In genomic region chr14:102645746-102646440, GRCh38 we compare ENCODE assay signal across 12 cellular contexts. TPM values are rescaled to one million over a fixed set of nuclear protein-coding genes. Genes with fewer than 3 reads are reported as not detected.
DNase-seq lines count a peak whose midpoint lies in the region; ATAC-seq, FAIRE-seq and TF ChIP-seq lines count a peak whose summit lies in the region.
"Had no signal": no experiment of that assay in that cellular context is flagged by ENCODE, and none has a peak within 500 bp of the region (broad histone marks: within the 10 kb centered on the region; RNA-seq: fewer than 3 reads in every experiment).

No MANE protein-coding gene starts in this region.

- FAIRE-seq in H54 (lab: Jason Lieb, UNC): peak; percentile 71

- H2BK12ac ChIP-seq in trophoblast cell (ENCODE audit: low read length): no peak overlapping the region

- peak overlapping the region; percentile 58 for H3K27ac Mint-ChIP-seq in chondrocyte (ENCODE audit: unreplicated experiment)

- no peak for TF ChIP-seq POLR2A in H54 (IDR thresholded peaks at IDR 0.05; ENCODE audit: low read depth, low read length)

- H3K36me3 ChIP-seq in trophoblast cell (ENCODE audit: control insufficient read depth in 1 of 2, insufficient read depth in 2 of 2, low read length in 2 of 2): no peaks in the 10 kb centered on the region
- no peaks in the 10 kb centered on the region for H3K36me3 ChIP-seq in heart right ventricle
- no peaks in the 10 kb centered on the region for H3K36me3 ChIP-seq in tibial artery
- H3K36me3 ChIP-seq: right atrium auricular region had no signal

- H2AFZ ChIP-seq in trophoblast cell (ENCODE audit: insufficient read depth, low read length, poor library complexity): no peak overlapping the region

- H2BK5ac ChIP-seq in trophoblast cell (ENCODE audit: low read depth, low read length, poor library complexity): no peak overlapping the region

- peaks cover 22% of the 10 kb centered on the region for H3K4me1 Mint-ChIP-seq in chondrocyte (ENCODE audit: low read depth)

- no peak overlapping the region for H3K4me3 Mint-ChIP-seq in chondrocyte (ENCODE audit: unreplicated experiment)
- H3K4me3 Mint-ChIP-seq: memory B cell had no signal

- H4K8ac ChIP-seq in trophoblast cell (ENCODE audit: low read depth, low read length): no peak overlapping the region

- H4K91ac ChIP-seq in trophoblast cell (ENCODE audit: low read depth, low read length): no peak overlapping the region

- no peak overlapping the region for H3K4me2 ChIP-seq in trophoblast cell (ENCODE audit: low read length)

- H3K9me3 ChIP-seq in trophoblast cell (ENCODE audit: insufficient read depth, low read depth, low read length) (no peaks in the 10 kb centered on the region), heart right ventricle (no peaks in the 10 kb centered on the region), tibial artery (no peaks in the 10 kb centered on the region)
- H3K9me3 ChIP-seq: right atrium auricular region had no signal

- no peak overlapping the region for H2AK5ac ChIP-seq in trophoblast cell (ENCODE audit: low read length)

- TF ChIP-seq CTCF in chondrocyte (IDR thresholded peaks at IDR 0.05) (no peak), heart right ventricle (IDR thresholded peaks at IDR 0.05) (no peak), tibial artery (IDR thresholded peaks at IDR 0.05) (no peak)

- H3K36me3 Mint-ChIP-seq in chondrocyte (ENCODE audit: low read depth): no peaks in the 10 kb centered on the region
- H3K36me3 Mint-ChIP-seq: activated naive CD4-positive, alpha-beta T cell treated with anti-CD3 and anti-CD28 coated beads, Interleukin-2, amount 50 U/mL, for 72 hours; memory B cell had no signal

- intact Hi-C loops in heart right ventricle (cut with DNase I): no loop called here
- intact Hi-C loops in tibial artery (cut with DNase I; ENCODE audit: low total_unique reads): no loop called here

- no peak overlapping the region for H3K23ac ChIP-seq in trophoblast cell (ENCODE audit: low read length)

- H3K27me3 Mint-ChIP-seq in chondrocyte (ENCODE audit: low read depth): no peaks in the 10 kb centered on the region
- H3K27me3 Mint-ChIP-seq: memory B cell had no signal

- no peaks in the 10 kb centered on the region for H3K27me3 ChIP-seq in trophoblast cell (ENCODE audit: insufficient read depth, low read length)
- H3K27me3 ChIP-seq in heart right ventricle: no peaks in the 10 kb centered on the region
- no peaks in the 10 kb centered on the region for H3K27me3 ChIP-seq in tibial artery
- H3K27me3 ChIP-seq: right atrium auricular region had no signal

- H3K4me1 ChIP-seq in trophoblast cell (ENCODE audit: control insufficient read depth in 1 of 2, insufficient read depth in 2 of 2, low read length in 2 of 2) (peaks cover 10 to 12% of the 10 kb centered on the region in 2 experiments), heart right ventricle (peaks cover 0 to 41% (median 15%) of the 10 kb centered on the region in 9 donors), tibial artery (peaks cover 0 to 4% (median 2%) of the 10 kb centered on the region in 4 donors)

- H3K27ac ChIP-seq in trophoblast cell (ENCODE audit: low read depth, low read length): no peak overlapping the region
- H3K27ac ChIP-seq in heart right ventricle: peak overlapping the region in 5 of 10 donors; percentile 16 to 72 (median 33)
- no peak overlapping the region for H3K27ac ChIP-seq in tibial artery
- H3K27ac ChIP-seq: right atrium auricular region had no signal

- no peak for ATAC-seq in heart right ventricle
- no peak for ATAC-seq in HG02763 (IDR thresholded peaks at IDR 0.05; ENCODE audit: unreplicated experiment)

- H3K79me2 ChIP-seq in trophoblast cell (ENCODE audit: control insufficient read depth, insufficient read depth, low read length, poor library complexity): peaks cover 24% of the 10 kb centered on the region

- H3K79me1 ChIP-seq in trophoblast cell (ENCODE audit: low read length): no peaks in the 10 kb centered on the region

- DNase-seq in H54 (ENCODE audit: insufficient read length, low spot score): no peak
- DNase-seq in NOMO-1 (lab: John Stamatoyannopoulos, UW; ENCODE audit: unreplicated experiment in 2 of 2): peak; percentile 43 to 89
- DNase-seq in chondrocyte (ENCODE audit: low spot score): no peak
- no peak for DNase-seq in trophoblast cell
- no peak for DNase-seq in heart right ventricle
- no peak for DNase-seq in tibial artery
- DNase-seq: activated CD4-positive, CD25-positive, alpha-beta regulatory T cell treated with anti-CD3 and anti-CD28 coated beads, Interleukin-2, amount 50 U/mL, for 72 hours; NCI-H2107 had no signal

- WGBS in trophoblast cell (ENCODE audit: extremely low coverage, insufficient coverage, insufficient read length): no CpG with 5 or more reads among the region's 2 CpGs
- 77 to 82% methylated on average over 2 of the region's 2 CpGs for WGBS in heart right ventricle, 2 donors

- no peak overlapping the region for H2BK120ac ChIP-seq in trophoblast cell (ENCODE audit: insufficient read depth, low read length, poor library complexity)

- H3K4ac ChIP-seq in trophoblast cell (ENCODE audit: low read depth, low read length): peak overlapping the region; percentile 84

- H3K9me3 Mint-ChIP-seq in chondrocyte (ENCODE audit: low read depth): no peaks in the 10 kb centered on the region
- H3K9me3 Mint-ChIP-seq: activated naive CD4-positive, alpha-beta T cell treated with anti-CD3 and anti-CD28 coated beads, Interleukin-2, amount 50 U/mL, for 72 hours; memory B cell had no signal

- no peak overlapping the region for H3K9ac ChIP-seq in trophoblast cell (ENCODE audit: low read length)

- no peak overlapping the region for H3K18ac ChIP-seq in trophoblast cell (ENCODE audit: low read length)

- H3K4me3 ChIP-seq in trophoblast cell (ENCODE audit: low read depth, low read length) (no peak overlapping the region), heart right ventricle (no peak overlapping the region), tibial artery (no peak overlapping the region)
- H3K4me3 ChIP-seq: right atrium auricular region had no signal

- H4K12ac ChIP-seq in trophoblast cell (ENCODE audit: low read depth, low read length): no peak overlapping the region

- no peak overlapping the region for H3K14ac ChIP-seq in trophoblast cell (ENCODE audit: low read length)

RNA-seq across cellular contexts. Expression of gene RCOR1, which starts 53.4 kb away (rescaled TPM):
- total RNA-seq in chondrocyte (19.6 to 25.2 TPM (median 23.7 TPM) in 3 replicates), heart right ventricle (10 to 100 TPM; 11.1 to 16.9 (median 13.2) TPM)
- polyA plus RNA-seq in trophoblast cell (2013): 39.7 and 41.7 TPM in 2 replicates
- polyA plus RNA-seq in heart right ventricle: 1 to 10 TPM; 3.1 to 5.7 TPM

Comparison
In these comparisons a context has a peak if more than half of its experiments do, and no peak if none do; other contexts are left out.
1. DNase-seq: peak in NOMO-1 (2 of 2); none in H54 (single experiment), chondrocyte (single experiment), trophoblast cell (0 of 2), heart right ventricle (0 of 2) and tibial artery (0 of 2).